Comparison of ENCODE assay signal across 2 cellular contexts in genomic region chr10:22524333-22524732, GRCh38.
DNase-seq lines count a peak whose midpoint lies in the region; ATAC-seq, FAIRE-seq and TF ChIP-seq lines count a peak whose summit lies in the region.
"Not testable (repeated sequence)": the region's sequence is repeated elsewhere in the genome, so short reads cannot be mapped to it uniquely, and the experiment has no call there.

No MANE protein-coding gene starts in this region.

- H3K4me3 ChIP-seq in HEK293 (ENCODE audit: low read depth, low read length); K562: not testable (repeated sequence)

- not testable (repeated sequence) for H2AFZ ChIP-seq in K562 (ENCODE audit: low read depth, low read length)

- TF ChIP-seq CTCF in HEK293 (tag by site-specific recombination; IDR thresholded peaks at IDR 0.05); K562 (IDR thresholded peaks at IDR 0.05 in 2 of 3, conservative IDR thresholded peaks at IDR 0.05 in 1 of 3; ENCODE audit: insufficient read depth in 2 of 3, low read depth in 1 of 3, low read length in 3 of 3): not testable (repeated sequence)

- FAIRE-seq in K562 (lab: Jason Lieb, UNC): not testable (repeated sequence)

- CTCF ChIA-PET in HEK293 (lab: Yijun Ruan, JAX): interaction anchor here (0.6 kb wide), 1 partner anchor 154 kb away, joined by 3 read pairs; no protein-coding TSS in a partner anchor
- CTCF ChIA-PET in K562 (lab: Yijun Ruan, JAX; ENCODE audit: low intra/inter-chr PET ratio): not testable (repeated sequence)

- not testable (repeated sequence) for H3K9ac ChIP-seq in K562 (ENCODE audit: insufficient read depth in 1 of 2, low read depth in 2 of 2, low read length in 2 of 2)

- in situ Hi-C loops in K562 (cut with MboI): not testable (repeated sequence)

- not testable (repeated sequence) for TF ChIP-seq POLR2A in K562 (conservative IDR thresholded peaks at IDR 0.05)

- not testable (repeated sequence) for H3K9me1 ChIP-seq in K562 (ENCODE audit: control insufficient read depth, insufficient read depth, low read length)

- not testable (repeated sequence) for H3K27ac ChIP-seq in HEK293 (ENCODE audit: extremely low read depth, low read depth, low read length); K562 (ENCODE audit: extremely low read depth, low read depth, low read length)

- H3K36me3 ChIP-seq in HEK293 (ENCODE audit: control insufficient read depth in 2 of 2, insufficient read depth in 1 of 2, low read length in 2 of 2); K562 (ENCODE audit: control insufficient read depth, insufficient read depth, low read length): not testable (repeated sequence)

- ATAC-seq in K562: not testable (repeated sequence)

- intact Hi-C loops in K562 (cut with micrococcal nuclease): not testable (repeated sequence)

- POLR2A ChIA-PET in HEK293 (lab: Yijun Ruan, JAX): not testable (repeated sequence)
- POLR2A ChIA-PET in K562 (lab: Yijun Ruan, JAX): interaction anchor here (0.6 to 1.4 kb wide), 2 partner anchors 10 to 549 kb away, joined by 3 read pairs; no protein-coding TSS in a partner anchor

- not testable (repeated sequence) for TF ChIP-seq EP300 in K562 (IDR thresholded peaks at IDR 0.05; ENCODE audit: low read length)

- H3K9me3 ChIP-seq in HEK293 (ENCODE audit: control insufficient read depth, insufficient read depth, low read depth, low read length); K562 (replicated peaks; ENCODE audit: control insufficient read depth, insufficient read depth, low read depth, low read length): not testable (repeated sequence)

- not testable (repeated sequence) for H3K4me1 ChIP-seq in HEK293 (ENCODE audit: control insufficient read depth, insufficient read depth, low read length); K562 (replicated peaks in 1 of 2; ENCODE audit: control insufficient read depth in 2 of 2, insufficient read depth in 2 of 2, low read length in 2 of 2)

- BruUV-seq in K562 (replicated peaks; lab: Mats Ljungman, UMichigan): not testable (repeated sequence)

- not testable (repeated sequence) for H3K27me3 ChIP-seq in K562 (ENCODE audit: control insufficient read depth in 2 of 2, insufficient read depth in 2 of 2, low read length in 2 of 2)

- not testable (repeated sequence) for DNase-seq in K562 (ENCODE audit: extremely low read depth in 1 of 4, low spot score in 3 of 4)

- H4K20me1 ChIP-seq in K562 (replicated peaks; ENCODE audit: control insufficient read depth, insufficient read depth, low read length): not testable (repeated sequence)

- H3K4me2 ChIP-seq in K562 (ENCODE audit: insufficient read depth, low read length): not testable (repeated sequence)

- not testable (repeated sequence) for TF ChIP-seq RAD21 in K562 (CRISPR knock-in tag; conservative IDR thresholded peaks at IDR 0.05 in 1 of 2, IDR thresholded peaks at IDR 0.05 in 1 of 2)

- not testable (repeated sequence) for H3K79me2 ChIP-seq in K562 (ENCODE audit: control insufficient read depth, insufficient read depth, low read length)

TF ChIP-seq in HEK293, 187 proteins besides CTCF, POLR2A, EP300 and RAD21:
- TF ChIP-seq ZNF529 (tag by site-specific recombination; IDR thresholded peaks at IDR 0.05; ENCODE audit: insufficient replicate concordance): peak; percentile 55
TF ChIP-seq in HEK293: peak in this region for 1; not testable (repeated sequence) for 186.

TF ChIP-seq in K562, 482 proteins besides CTCF, POLR2A, EP300 and RAD21:
- TF ChIP-seq ZNF507 (tag; conservative IDR thresholded peaks at IDR 0.05): peak; percentile 93
